ENCODE assay signal across 19 cellular contexts in the genomic region with DNA sequence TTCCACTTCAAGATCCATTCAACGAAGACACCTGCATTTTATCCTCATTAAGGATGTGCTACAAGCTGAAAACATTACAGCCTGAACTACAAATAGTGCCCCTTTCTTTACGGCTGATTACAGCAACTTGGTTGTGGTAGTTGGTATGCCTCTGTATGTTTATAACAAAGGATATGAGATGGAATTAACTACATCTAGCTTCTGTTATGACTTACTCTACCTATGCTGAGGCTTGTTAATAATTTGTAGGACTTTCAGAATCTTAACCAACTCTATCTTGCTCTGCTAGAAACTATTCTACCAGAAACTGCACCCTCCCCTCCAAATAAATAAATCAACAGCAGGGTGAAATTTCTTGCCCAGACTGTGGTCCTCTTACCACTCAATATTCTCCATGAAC.
DNase-seq lines count a peak whose midpoint lies in the region; ATAC-seq, FAIRE-seq and TF ChIP-seq lines count a peak whose summit lies in the region.
"Had no signal": no experiment of that assay in that cellular context is flagged by ENCODE, and none has a peak within 500 bp of the region (broad histone marks: within the 10 kb centered on the region; RNA-seq: fewer than 3 reads in every experiment).

No MANE protein-coding gene starts in this region.

- H3K9me3 ChIP-seq in HepG2 (ENCODE audit: low read length): no peaks in the 10 kb centered on the region
- H3K9me3 ChIP-seq: Caco-2, right lobe of liver had no signal

- no peaks in the 10 kb centered on the region for H3K79me2 ChIP-seq in HepG2 (ENCODE audit: insufficient read depth, low read length)

- no peak overlapping the region for H3K4me2 ChIP-seq in HepG2 (ENCODE audit: low read depth, low read length)
- H3K4me2 ChIP-seq: neural progenitor cell had no signal

- POLR2A ChIA-PET in HepG2 (lab: Yijun Ruan, JAX) (no interaction called here), HEK293T (lab: Yijun Ruan, JAX) (no interaction called here)

- H2AFZ ChIP-seq in HepG2 (ENCODE audit: low read length): no peak overlapping the region
- H2AFZ ChIP-seq: neural progenitor cell had no signal

- DNase-seq in NCI-H524 treated with DMSO at 0.1 percent for 48 hours (lab: John Stamatoyannopoulos, UW) (peak; percentile 72), HepG2 (ENCODE audit: low spot score) (no peak), HEK293T (ENCODE audit: extremely low spot score) (no peak)
- DNase-seq in stimulated activated CD4-positive, alpha-beta T cell treated with anti-CD3 and anti-CD28 coated beads, Interleukin-1b, Interleukin-23, amount 100 ng/mL, for 48 hours: no peak
- no peak for DNase-seq in activated T-cell treated with anti-CD3 and anti-CD28 coated beads, Interleukin-2, amount 50 U/mL, for 1 hour
- DNase-seq: activated CD4-positive, CD25-positive, alpha-beta regulatory T cell treated with anti-CD3 and anti-CD28 coated beads, Interleukin-2, amount 50 U/mL, for 72 hours; activated CD8-positive, alpha-beta memory T cell treated with anti-CD3 and anti-CD28 coated beads, Interleukin-2, amount 50 U/mL, for 4 hours; activated naive CD4-positive, alpha-beta T cell treated with anti-CD3 and anti-CD28 coated beads, Interleukin-2, amount 10 ng/mL, durations not matched to agents 7 days and 5 days; Caco-2; dermis blood vessel endothelial cell; NCI-H1048; right lobe of liver; SHP77; stimulated activated CD4-positive, alpha-beta T cell treated with anti-CD3 and anti-CD28 coated beads, Interleukin-4, amount 100 ng/mL, for 1 hour had no signal

- no peaks in the 10 kb centered on the region for H4K20me1 ChIP-seq in HepG2 (ENCODE audit: insufficient read depth, low read length)

- no peaks in the 10 kb centered on the region for H3K4me1 ChIP-seq in HepG2 (ENCODE audit: insufficient read depth, low read length)
- H3K4me1 ChIP-seq: Caco-2, neural progenitor cell, right lobe of liver had no signal

- TF ChIP-seq RAD21 in HepG2 (CRISPR knock-in tag; IDR thresholded peaks at IDR 0.05): no peak

- no peak for TF ChIP-seq CTCF in HepG2 (CRISPR knock-in tag; IDR thresholded peaks at IDR 0.05)

- in situ Hi-C loops in HepG2 (cut with HindIII; ENCODE audit: extremely low pct_ligation_motif_present, low pct_unique_long_range_greater_than_20kb): loop anchor here (10.0 to 25.0 kb wide), 2 partner anchors 90 to 708 kb away; no protein-coding TSS in a partner anchor

- FAIRE-seq in HepG2 (lab: Jason Lieb, UNC): no peak
- FAIRE-seq: H1 had no signal

- intact Hi-C loops in HepG2 (cut with micrococcal nuclease; ENCODE audit: unreplicated experiment): loop anchor here (5.0 to 10.0 kb wide), 2 partner anchors 350 to 448 kb away; a partner anchor contains a TSS

- no peaks in the 10 kb centered on the region for H3K27me3 ChIP-seq in HepG2 (ENCODE audit: control insufficient read depth in 1 of 2, insufficient read depth in 2 of 2, low read length in 2 of 2)
- H3K27me3 ChIP-seq: neural progenitor cell, right lobe of liver had no signal

- CTCF ChIA-PET in HepG2 (lab: Yijun Ruan, JAX; ENCODE audit: low intra/inter-chr PET ratio, low total read pairs) (no interaction called here), HEK293T (lab: Yijun Ruan, JAX) (no interaction called here)

- H3K4me3 ChIP-seq in HepG2 (replicated peaks in 1 of 3; ENCODE audit: insufficient read depth in 1 of 3, low read depth in 2 of 3, low read length in 3 of 3): no peak overlapping the region
- H3K4me3 ChIP-seq: neural progenitor cell, right lobe of liver had no signal

- ATAC-seq in GM18870 (IDR thresholded peaks at IDR 0.05; ENCODE audit: unreplicated experiment) (peak; percentile 89), GM21529 (IDR thresholded peaks at IDR 0.05; ENCODE audit: unreplicated experiment) (peak; percentile 65), HG03095 (IDR thresholded peaks at IDR 0.05; ENCODE audit: unreplicated experiment) (peak; percentile 40), HepG2 (no peak)

- H3K27ac ChIP-seq in HepG2 (ENCODE audit: extremely low read length, insufficient read depth, low read length): no peak overlapping the region
- H3K27ac ChIP-seq: neural progenitor cell, right lobe of liver had no signal

- TF ChIP-seq POLR2A in HepG2 (IDR thresholded peaks at IDR 0.05; ENCODE audit: insufficient read depth in 1 of 2, low read depth in 2 of 2, low read length in 2 of 2): no peak

- no peaks in the 10 kb centered on the region for H3K36me3 ChIP-seq in HepG2 (replicated peaks in 1 of 2; ENCODE audit: control insufficient read depth in 1 of 2, insufficient read depth in 2 of 2, low read length in 2 of 2)
- H3K36me3 ChIP-seq: neural progenitor cell, right lobe of liver had no signal

- BruUV-seq in HepG2 (replicated peaks; lab: Mats Ljungman, UMichigan): no TSS peak

- WGBS in HepG2 (ENCODE audit: low lambda C conversion rate): 4% methylated on average over 2 of the region's 2 CpGs

- H3K9ac ChIP-seq in HepG2 (ENCODE audit: insufficient read depth, low read depth, low read length): no peak overlapping the region
- H3K9ac ChIP-seq: neural progenitor cell had no signal

- TF ChIP-seq EP300 in HepG2 (IDR thresholded peaks at IDR 0.05; ENCODE audit: low read depth in 2 of 2, low read length in 2 of 2) (no peak), HepG2 (CRISPR knock-in tag; IDR thresholded peaks at IDR 0.05; ENCODE audit: borderline replicate concordance) (no peak)

TF ChIP-seq in HepG2, 621 proteins besides CTCF, POLR2A, EP300 and RAD21:
- TF ChIP-seq HNRNPH1 (optimal IDR thresholded peaks at IDR 0.05; ENCODE audit: low read depth, low read length) (no peak), ZFP36 (IDR thresholded peaks at IDR 0.05; ENCODE audit: borderline replicate concordance, low read depth, low read length, partially characterized antibody) (no peak)

TF ChIP-seq in HEK293T, 16 proteins besides CTCF, POLR2A, EP300 and RAD21:
- TF ChIP-seq FOXM1 (IDR thresholded peaks at IDR 0.05; ENCODE audit: borderline replicate concordance): no peak
- TF ChIP-seq NFRKB (IDR thresholded peaks at IDR 0.05): no peak
- TF ChIP-seq ARNT (IDR thresholded peaks at IDR 0.05): no peak
- TF ChIP-seq SP1 (IDR thresholded peaks at IDR 0.05): no peak
- TF ChIP-seq FOXK2 (IDR thresholded peaks at IDR 0.05): no peak
- TF ChIP-seq LEF1 (IDR thresholded peaks at IDR 0.05; ENCODE audit: borderline replicate concordance): no peak
- no peak for TF ChIP-seq CTBP1 (IDR thresholded peaks at IDR 0.05; ENCODE audit: borderline replicate concordance)
- TF ChIP-seq BHLHE40 (IDR thresholded peaks at IDR 0.05; ENCODE audit: borderline replicate concordance): no peak
- TF ChIP-seq TARDBP (IDR thresholded peaks at IDR 0.05): no peak
- TF ChIP-seq ELF4 (IDR thresholded peaks at IDR 0.05): no peak
- no peak for TF ChIP-seq L3MBTL2 (conservative IDR thresholded peaks at IDR 0.05)
- TF ChIP-seq FOXA1 (IDR thresholded peaks at IDR 0.05): no peak
- TF ChIP-seq, protein P1, sequence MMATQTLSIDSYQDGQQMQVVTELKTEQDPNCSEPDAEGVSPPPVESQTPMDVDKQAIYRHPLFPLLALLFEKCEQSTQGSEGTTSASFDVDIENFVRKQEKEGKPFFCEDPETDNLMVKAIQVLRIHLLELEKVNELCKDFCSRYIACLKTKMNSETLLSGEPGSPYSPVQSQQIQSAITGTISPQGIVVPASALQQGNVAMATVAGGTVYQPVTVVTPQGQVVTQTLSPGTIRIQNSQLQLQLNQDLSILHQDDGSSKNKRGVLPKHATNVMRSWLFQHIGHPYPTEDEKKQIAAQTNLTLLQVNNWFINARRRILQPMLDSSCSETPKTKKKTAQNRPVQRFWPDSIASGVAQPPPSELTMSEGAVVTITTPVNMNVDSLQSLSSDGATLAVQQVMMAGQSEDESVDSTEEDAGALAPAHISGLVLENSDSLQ (IDR thresholded peaks at IDR 0.05): no peak
- no peak for TF ChIP-seq SUZ12 (IDR thresholded peaks at IDR 0.05)
- TF ChIP-seq HDGF (IDR thresholded peaks at IDR 0.05; ENCODE audit: borderline replicate concordance): no peak
- no peak for TF ChIP-seq ZNF384 (IDR thresholded peaks at IDR 0.05)
TF ChIP-seq in HEK293T: peak in this region for 0.
